Comparison of ENCODE assay signal across 17 cellular contexts in the genomic region with DNA sequence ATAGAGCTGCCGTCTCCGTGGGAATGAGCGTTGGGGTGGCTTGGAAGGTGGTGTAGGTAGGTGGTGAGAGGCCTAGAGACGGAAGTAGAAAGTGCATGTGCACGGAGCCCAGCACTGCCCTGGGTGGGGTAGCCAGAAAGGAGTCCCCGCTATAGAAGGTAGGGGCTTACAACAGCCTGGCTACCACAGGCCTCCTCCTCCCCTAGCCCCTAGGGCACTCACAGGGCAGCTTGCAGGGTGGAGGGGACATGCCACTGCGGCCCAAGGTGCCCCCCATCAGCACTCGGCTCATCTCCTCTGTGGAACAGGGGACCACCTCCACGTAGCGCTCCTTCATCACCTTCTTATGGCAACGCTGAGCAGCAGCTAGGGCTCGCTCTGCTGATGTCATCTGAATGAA. TPM values are rescaled to one million over a fixed set of nuclear protein-coding genes. Genes with fewer than 3 reads are reported as not detected.
"Had no signal": no experiment of that assay in that cellular context is flagged by ENCODE, and none has a peak within 500 bp of the region (broad histone marks: within the 10 kb centered on the region; RNA-seq: fewer than 3 reads in every experiment).

No MANE protein-coding gene starts in this region.

- DNase-seq: activated CD4-positive, alpha-beta T cell treated with anti-CD3 and anti-CD28 coated beads for 48 hours; activated gamma-delta T cell; brain microvascular endothelial cell; effector memory CD4-positive, alpha-beta T cell; foreskin keratinocyte; immature natural killer cell; nephron progenitor cell; WERI-Rb-1 had no signal

- H3K36me3 Mint-ChIP-seq: activated naive CD8-positive, alpha-beta T cell; stimulated activated memory B cell treated with anti-CD40 and anti-IgM and Interleukin-4, amounts not matched to agents 10 μg/mL and 1 μg/mL and 100 μg/mL, for 72 hours had no signal

- H3K36me3 ChIP-seq: brain microvascular endothelial cell, ovary had no signal

- H3K27ac ChIP-seq: brain microvascular endothelial cell, foreskin keratinocyte, heart left ventricle, ovary, SK-N-MC, tibial artery, WERI-Rb-1 had no signal

- H3K4me3 ChIP-seq: heart left ventricle, ovary, SK-N-MC, tibial artery had no signal

- H3K27me3 ChIP-seq: brain microvascular endothelial cell, foreskin keratinocyte, ovary, tibial artery had no signal

- H3K27me3 Mint-ChIP-seq: activated naive CD8-positive, alpha-beta T cell; stimulated activated memory B cell treated with anti-CD40 and anti-IgM and Interleukin-4, amounts not matched to agents 10 μg/mL and 1 μg/mL and 100 μg/mL, for 72 hours had no signal

- H3K9me3 Mint-ChIP-seq: dendritic cell treated with granulocyte-macrophage colony-stimulating factor and Interleukin-4, amounts not matched to agents 40 ng/mL and 50 ng/mL, for 4 days; immature natural killer cell; mesothelial cell of epicardium; nephron progenitor cell; stimulated activated memory B cell treated with anti-CD40 and anti-IgM and Interleukin-4, amounts not matched to agents 10 μg/mL and 1 μg/mL and 100 μg/mL, for 72 hours had no signal

- H3K4me3 Mint-ChIP-seq: activated naive CD8-positive, alpha-beta T cell; dendritic cell treated with granulocyte-macrophage colony-stimulating factor and Interleukin-4, amounts not matched to agents 40 ng/mL and 50 ng/mL, for 4 days; immature natural killer cell; mesothelial cell of epicardium; nephron progenitor cell; stimulated activated memory B cell treated with anti-CD40 and anti-IgM and Interleukin-4, amounts not matched to agents 10 μg/mL and 1 μg/mL and 100 μg/mL, for 72 hours had no signal

- H3K9me3 ChIP-seq: heart left ventricle, ovary, tibial artery had no signal

- H3K4me1 ChIP-seq: foreskin keratinocyte had no signal

- H3K27ac Mint-ChIP-seq: activated naive CD8-positive, alpha-beta T cell; dendritic cell treated with granulocyte-macrophage colony-stimulating factor and Interleukin-4, amounts not matched to agents 40 ng/mL and 50 ng/mL, for 4 days; mesothelial cell of epicardium; nephron progenitor cell; stimulated activated memory B cell treated with anti-CD40 and anti-IgM and Interleukin-4, amounts not matched to agents 10 μg/mL and 1 μg/mL and 100 μg/mL, for 72 hours had no signal

- ATAC-seq: foreskin keratinocyte; heart left ventricle; stimulated activated memory B cell treated with anti-CD40 and anti-IgM and Interleukin-4, amounts not matched to agents 10 μg/mL and 1 μg/mL and 100 μg/mL, for 72 hours had no signal

RNA-seq across cellular contexts. Expression of a gene that starts 5.0 kb away (rescaled TPM):
- total RNA-seq: cerebellum had no signal
